Comparison of ENCODE assay signal across 15 cellular contexts in the genomic region with DNA sequence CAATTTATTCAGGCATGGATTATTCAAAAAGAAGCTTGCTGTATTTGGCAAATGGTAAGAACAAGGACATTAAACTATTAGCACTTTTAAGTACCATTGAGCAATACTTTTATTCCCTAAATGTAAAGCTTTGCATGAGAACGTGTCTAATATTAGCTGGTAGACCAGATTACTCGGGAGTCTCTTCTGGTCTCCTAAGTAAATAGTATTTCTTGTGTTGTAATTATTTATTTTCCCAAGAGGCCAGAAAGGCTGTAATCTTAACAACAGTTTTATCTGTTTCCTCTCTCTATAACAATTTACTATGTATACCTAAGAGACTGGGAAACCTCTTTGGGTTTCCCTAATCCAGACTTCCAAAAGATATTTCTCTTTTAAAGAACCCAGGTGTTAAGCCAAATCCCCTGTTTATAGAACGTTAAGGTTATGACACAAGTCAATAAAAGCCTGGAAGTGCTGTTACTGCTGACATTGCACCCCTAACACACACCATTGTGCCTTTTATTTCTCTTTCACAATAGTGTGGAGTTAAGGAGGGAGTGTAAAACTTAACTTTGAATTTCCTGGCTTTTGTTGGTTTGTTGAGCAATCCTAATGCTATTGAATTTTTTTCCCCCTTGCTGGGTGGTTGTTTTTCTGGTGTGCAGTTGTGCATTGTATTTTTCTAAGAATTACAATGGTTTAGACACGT.
DNase-seq lines count a peak whose midpoint lies in the region; ATAC-seq, FAIRE-seq and TF ChIP-seq lines count a peak whose summit lies in the region.
"Had no signal": no experiment of that assay in that cellular context is flagged by ENCODE, and none has a peak within 500 bp of the region (broad histone marks: within the 10 kb centered on the region; RNA-seq: fewer than 3 reads in every experiment).

No MANE protein-coding gene starts in this region.

- TF ChIP-seq CTCF in heart left ventricle (IDR thresholded peaks at IDR 0.05): no peak
- no peak for TF ChIP-seq CTCF in bronchial epithelial cell (IDR thresholded peaks at IDR 0.05; ENCODE audit: insufficient read depth, low read length, severe bottlenecking)

- peak overlapping the region in 6 of 12 donors; percentile 7 to 26 (median 21) for H3K27ac ChIP-seq in heart left ventricle
- H3K27ac ChIP-seq: suprapubic skin, VCaP had no signal

- H3K27me3 ChIP-seq in heart left ventricle (peaks cover 0 to 26% (median 8%) of the 10 kb centered on the region in 9 donors), bronchial epithelial cell (ENCODE audit: control insufficient read depth, insufficient read depth, low read length) (no peaks in the 10 kb centered on the region)

- FAIRE-seq in bronchial epithelial cell (lab: Jason Lieb, UNC): no peak

- H3K36me3 ChIP-seq in heart left ventricle: no peaks in the 10 kb centered on the region
- H3K36me3 ChIP-seq in bronchial epithelial cell (ENCODE audit: control insufficient read depth, insufficient read depth, low read length): no peaks in the 10 kb centered on the region
- H3K36me3 ChIP-seq: suprapubic skin had no signal

- no peaks in the 10 kb centered on the region for H3K9me3 ChIP-seq in heart left ventricle
- H3K9me3 ChIP-seq: suprapubic skin had no signal

- peak; percentile 62 for ATAC-seq in left ventricle myocardium superior
- ATAC-seq in heart left ventricle: no peak
- peak; percentile 81 for ATAC-seq in left colon

- peaks cover 0 to 19% (median 3%) of the 10 kb centered on the region in 12 donors for H3K4me1 ChIP-seq in heart left ventricle

- no peak overlapping the region for H3K4me3 ChIP-seq in heart left ventricle
- H3K4me3 ChIP-seq in bronchial epithelial cell (ENCODE audit: low read depth, low read length): no peak overlapping the region
- H3K4me3 ChIP-seq: suprapubic skin had no signal

- intact Hi-C loops in left ventricle myocardium superior (cut with micrococcal nuclease): no loop called here
- intact Hi-C loops in heart left ventricle (cut with DNase I): loop anchor here in 2 of 10 donors (5.0 kb wide), 2 partner anchors 90 to 175 kb away; no protein-coding TSS in a partner anchor
- intact Hi-C loops in left colon (cut with DNase I, micrococcal nuclease): loop anchor here in 1 of 2 donors (5.0 kb wide), 1 partner anchor 180 kb away; no protein-coding TSS in a partner anchor

- TF ChIP-seq POLR2A in heart left ventricle (IDR thresholded peaks at IDR 0.05): no peak

- WGBS in heart left ventricle, 4 donors: 40 to 61% (median 51%) methylated on average over 4 of the region's 4 CpGs

- DNase-seq in left ventricle myocardium superior (no peak), heart left ventricle (no peak), bronchial epithelial cell (ENCODE audit: low read depth) (peak; percentile 33), left colon (no peak), mesenteric fat pad (ENCODE audit: low spot score) (no peak), SKM-1 treated with dmso at 0.1 percent for 144 hours (lab: John Stamatoyannopoulos, UW; ENCODE audit: unreplicated experiment) (no peak)
- DNase-seq in activated naive CD4-positive, alpha-beta T cell treated with Interleukin-2 at 50 U/mL for 16 hours: no peak
- no peak for DNase-seq in stimulated activated CD4-positive, alpha-beta T cell treated with anti-CD3 and anti-CD28 coated beads, Interleukin-12 subunit alpha, Interleukin-12 subunit beta, amount 100 ng/mL, for 4 hours
- DNase-seq: activated gamma-delta T cell treated with Interleukin-2 at 50 U/mL for 16 hours; endodermal cell; H9; nucleus accumbens; stimulated activated CD4-positive, alpha-beta T cell treated with anti-CD3 and anti-CD28 coated beads, Interleukin-15, amount 100 ng/mL, for 24 hours had no signal

Comparison
In these comparisons a context has a peak if more than half of its experiments do, and no peak if none do; other contexts are left out.
1. ATAC-seq: peak in left ventricle myocardium superior (single experiment) and left colon (single experiment); none in heart left ventricle (0 of 4).